Comparison of ENCODE assay signal across 8 cellular contexts in genomic region chr11:32583451-32584271, GRCh38. TPM values are rescaled to one million over a fixed set of nuclear protein-coding genes. Genes with fewer than 3 reads are reported as not detected.
DNase-seq lines count a peak whose midpoint lies in the region; ATAC-seq and TF ChIP-seq lines count a peak whose summit lies in the region.

EIF3M (plus strand) TSS chr11:32583831; CDS start chr11:32583888, 57 bp downstream.

- peak within 1 kb of the TSS; percentile 99 for H3K4me3 Mint-ChIP-seq in activated naive CD4-positive, alpha-beta T cell treated with anti-CD3 and anti-CD28 coated beads, Interleukin-2, amount 50 U/mL, for 24 hours

- H3K27ac Mint-ChIP-seq in activated naive CD4-positive, alpha-beta T cell treated with anti-CD3 and anti-CD28 coated beads, Interleukin-2, amount 50 U/mL, for 24 hours, result peak within 1 kb of the TSS; percentile 99

- 1% methylated on average over 27 to 51 of the region's 70 CpGs for WGBS in testis, 2 donors

- H3K4me1 Mint-ChIP-seq in activated naive CD4-positive, alpha-beta T cell treated with anti-CD3 and anti-CD28 coated beads, Interleukin-2, amount 50 U/mL, for 24 hours, result peaks cover 39% of the 10 kb centered on the region

- H3K36me3 ChIP-seq in GM06990 (ENCODE audit: control insufficient read depth, insufficient read depth, low read length) (peaks cover under 1% of the 10 kb centered on the region), testis (ENCODE audit: low read depth, missing control alignments) (no peaks in the 10 kb centered on the region)

- H3K9me3 Mint-ChIP-seq in activated naive CD4-positive, alpha-beta T cell treated with anti-CD3 and anti-CD28 coated beads, Interleukin-2, amount 50 U/mL, for 24 hours, result no peaks in the 10 kb centered on the region

- peak; percentile 98 for DNase-seq in GM06990 (ENCODE audit: extremely low read depth, insufficient read length)
- peak; percentile 93 for DNase-seq in NCI-H1092 (lab: John Stamatoyannopoulos, UW)
- peak; percentile 48 for DNase-seq in glomerular endothelial cell (ENCODE audit: extremely low read depth, low read depth, low spot score)
- DNase-seq in omental fat pad (ENCODE audit: low spot score), result peak; percentile 77
- DNase-seq in testis, result peak; percentile 98

- no peaks in the 10 kb centered on the region for H3K9me3 ChIP-seq in testis

- H3K27me3 ChIP-seq in GM06990 (replicated peaks; ENCODE audit: control insufficient read depth, insufficient read depth, low read length), result no peaks in the 10 kb centered on the region
- H3K27me3 ChIP-seq in testis, result no peaks in the 10 kb centered on the region

- H3K27me3 Mint-ChIP-seq in activated naive CD4-positive, alpha-beta T cell treated with anti-CD3 and anti-CD28 coated beads, Interleukin-2, amount 50 U/mL, for 24 hours, result no peaks in the 10 kb centered on the region

- no peak for TF ChIP-seq POLR2A in testis (IDR thresholded peaks at IDR 0.05)

- TF ChIP-seq CTCF in GM06990 (IDR thresholded peaks at IDR 0.05; ENCODE audit: insufficient read depth, low read length, poor library complexity, severe bottlenecking), result no peak
- no peak for TF ChIP-seq CTCF in omental fat pad (IDR thresholded peaks at IDR 0.05)
- TF ChIP-seq CTCF in testis (IDR thresholded peaks at IDR 0.05), result no peak

- peak within 1 kb of the TSS; percentile 94 for H3K4me3 ChIP-seq in GM06990 (replicated peaks; ENCODE audit: low read depth, low read length)
- peak within 1 kb of the TSS; percentile 87 for H3K4me3 ChIP-seq in testis

- H3K36me3 Mint-ChIP-seq in activated naive CD4-positive, alpha-beta T cell treated with anti-CD3 and anti-CD28 coated beads, Interleukin-2, amount 50 U/mL, for 24 hours, result peaks cover 16% of the 10 kb centered on the region

- ATAC-seq in HG02588 (IDR thresholded peaks at IDR 0.05; ENCODE audit: unreplicated experiment), result peak; percentile 97
- peak; percentile 98 for ATAC-seq in SK-N-SH treated with all-trans-retinoic acid at 6 μM for 48 hours
- peak; percentile 96 for ATAC-seq in omental fat pad (ENCODE audit: low FRiP score)

- H3K27ac ChIP-seq in testis, result peak within 1 kb of the TSS; percentile 80 to 83

- intact Hi-C loops in testis (cut with DNase I; ENCODE audit: low total_unique reads), result no loop called here

- H3K4me1 ChIP-seq in testis, result peaks cover 20% of the 10 kb centered on the region

TF ChIP-seq in SK-N-SH treated with all-trans-retinoic acid at 6 μM for 48 hours, 23 proteins besides CTCF, POLR2A, EP300 and RAD21:
- TF ChIP-seq ZFP30 (CRISPR knock-in tag; IDR thresholded peaks at IDR 0.05) (no peak), ZNF565 (CRISPR knock-in tag; conservative IDR thresholded peaks at IDR 0.05; ENCODE audit: low read depth) (no peak), ZFP3 (CRISPR knock-in tag; IDR thresholded peaks at IDR 0.05) (peak; percentile 38), TSHZ2 (CRISPR knock-in tag; IDR thresholded peaks at IDR 0.05) (0 out of 2 replicates have a peak, but pooled peaks have one; percentile 22), TCF4 (CRISPR knock-in tag; IDR thresholded peaks at IDR 0.05; ENCODE audit: borderline replicate concordance) (no peak), GLIS3 (CRISPR knock-in tag; IDR thresholded peaks at IDR 0.05) (no peak), ZNF70 (CRISPR knock-in tag; IDR thresholded peaks at IDR 0.05) (no peak), PPARA (CRISPR knock-in tag; IDR thresholded peaks at IDR 0.05; ENCODE audit: borderline replicate concordance) (no peak)
- TF ChIP-seq, protein P1, sequence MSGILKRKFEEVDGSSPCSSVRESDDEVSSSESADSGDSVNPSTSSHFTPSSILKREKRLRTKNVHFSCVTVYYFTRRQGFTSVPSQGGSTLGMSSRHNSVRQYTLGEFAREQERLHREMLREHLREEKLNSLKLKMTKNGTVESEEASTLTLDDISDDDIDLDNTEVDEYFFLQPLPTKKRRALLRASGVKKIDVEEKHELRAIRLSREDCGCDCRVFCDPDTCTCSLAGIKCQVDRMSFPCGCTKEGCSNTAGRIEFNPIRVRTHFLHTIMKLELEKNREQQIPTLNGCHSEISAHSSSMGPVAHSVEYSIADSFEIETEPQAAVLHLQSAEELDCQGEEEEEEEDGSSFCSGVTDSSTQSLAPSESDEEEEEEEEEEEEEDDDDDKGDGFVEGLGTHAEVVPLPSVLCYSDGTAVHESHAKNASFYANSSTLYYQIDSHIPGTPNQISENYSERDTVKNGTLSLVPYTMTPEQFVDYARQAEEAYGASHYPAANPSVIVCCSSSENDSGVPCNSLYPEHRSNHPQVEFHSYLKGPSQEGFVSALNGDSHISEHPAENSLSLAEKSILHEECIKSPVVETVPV (CRISPR knock-in tag; IDR thresholded peaks at IDR 0.05), result no peak
- TF ChIP-seq, protein P2, sequence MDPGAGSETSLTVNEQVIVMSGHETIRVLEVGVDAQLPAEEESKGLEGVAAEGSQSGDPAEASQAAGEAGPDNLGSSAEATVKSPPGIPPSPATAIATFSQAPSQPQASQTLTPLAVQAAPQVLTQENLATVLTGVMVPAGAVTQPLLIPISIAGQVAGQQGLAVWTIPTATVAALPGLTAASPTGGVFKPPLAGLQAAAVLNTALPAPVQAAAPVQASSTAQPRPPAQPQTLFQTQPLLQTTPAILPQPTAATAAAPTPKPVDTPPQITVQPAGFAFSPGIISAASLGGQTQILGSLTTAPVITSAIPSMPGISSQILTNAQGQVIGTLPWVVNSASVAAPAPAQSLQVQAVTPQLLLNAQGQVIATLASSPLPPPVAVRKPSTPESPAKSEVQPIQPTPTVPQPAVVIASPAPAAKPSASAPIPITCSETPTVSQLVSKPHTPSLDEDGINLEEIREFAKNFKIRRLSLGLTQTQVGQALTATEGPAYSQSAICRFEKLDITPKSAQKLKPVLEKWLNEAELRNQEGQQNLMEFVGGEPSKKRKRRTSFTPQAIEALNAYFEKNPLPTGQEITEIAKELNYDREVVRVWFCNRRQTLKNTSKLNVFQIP (CRISPR knock-in tag; IDR thresholded peaks at IDR 0.05; ENCODE audit: borderline replicate concordance, low read depth), result 0 out of 2 replicates have a peak, but pooled peaks have one; percentile 16

RNA-seq across cellular contexts. Expression of gene EIF3M, which starts in this region (rescaled TPM):
- total RNA-seq in glomerular endothelial cell, result 387 and 437 TPM in 2 replicates
- total RNA-seq in omental fat pad, result 100 to 1,000 TPM; 319 to 534 (median 455) TPM
- total RNA-seq in testis, result 100 to 1,000 TPM; 221 to 369 TPM
- 228 TPM for polyA plus RNA-seq in testis (ENCODE audit: insufficient read depth, low read depth, low replicate concordance)

Comparison
In these comparisons a context has a peak if more than half of its experiments do, and no peak if none do; other contexts are left out.
1. Peak in every context shown above with its lines: DNase-seq, ATAC-seq, H3K4me3 ChIP-seq and H3K27ac ChIP-seq.
2. DNase-seq: peak in every context shown above with its lines; median percentile 98 in GM06990; 98 in testis; 93 in NCI-H1092; 77 in omental fat pad; 48 in glomerular endothelial cell.